In genomic region chr17:59513934-59514841, GRCh38 we compare ENCODE assay signal across 1 cellular context.
TF ChIP-seq lines count a peak whose summit lies in the region.

No MANE protein-coding gene starts in this region.

TF ChIP-seq in HepG2, 621 proteins besides CTCF, POLR2A, EP300 and RAD21 (continued from another document):
- TF ChIP-seq HNRNPH1 (optimal IDR thresholded peaks at IDR 0.05; ENCODE audit: low read depth, low read length) (no peak), ZNF513 (CRISPR knock-in tag; conservative IDR thresholded peaks at IDR 0.05) (no peak), KIAA2018 (CRISPR knock-in tag; IDR thresholded peaks at IDR 0.05; ENCODE audit: borderline replicate concordance) (no peak)
TF ChIP-seq in HepG2: peak in this region for 158.
